11 cellular contexts compared by ENCODE assay signal in the genomic region with DNA sequence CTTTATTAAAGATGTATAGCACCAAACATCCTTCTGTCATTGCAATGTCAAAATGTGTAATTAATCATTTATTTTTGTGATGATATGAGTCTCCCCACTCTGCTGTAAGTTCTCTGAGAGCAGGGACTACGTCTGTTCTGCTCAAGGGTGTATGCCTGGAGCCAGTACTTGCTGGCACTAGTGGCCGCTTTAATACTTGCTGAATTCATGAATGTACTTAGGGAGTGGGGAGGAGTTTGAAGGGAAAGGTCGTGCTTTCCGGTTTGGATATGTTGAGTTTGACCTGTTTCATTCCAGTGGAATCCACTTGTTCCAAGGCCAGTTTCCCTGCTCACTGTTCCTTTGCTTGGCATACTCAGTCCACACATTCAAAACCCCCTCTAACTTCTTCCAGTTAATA. TPM values are rescaled to one million over a fixed set of nuclear protein-coding genes. Genes with fewer than 3 reads are reported as not detected.
A peak's percentile ranks its signal among the peaks of the same experiment; 100 is the strongest.
DNase-seq lines count a peak whose midpoint lies in the region; FAIRE-seq and TF ChIP-seq lines count a peak whose summit lies in the region.
"Had no signal": no experiment of that assay in that cellular context is flagged by ENCODE, and none has a peak within 500 bp of the region (broad histone marks: within the 10 kb centered on the region; RNA-seq: fewer than 3 reads in every experiment).

No MANE protein-coding gene starts in this region.

- H3F3A ChIP-seq in GM23248 (ENCODE audit: insufficient read depth) (peaks cover 14% of the 10 kb centered on the region; the same call in 1 of the 2 replicates), SK-N-SH (replicated peaks; ENCODE audit: insufficient read depth) (peaks cover 10% of the 10 kb centered on the region)

- CTCF ChIA-PET in A673 (lab: Charles Lee): no interaction called here
- CTCF ChIA-PET in SK-N-SH (lab: Yijun Ruan, JAX): interaction anchor here (1.7 kb wide), 1 partner anchor 25 kb away, joined by 6 read pairs; no protein-coding TSS in a partner anchor

- TF ChIP-seq RAD21 in SK-N-SH (IDR thresholded peaks at IDR 0.05; ENCODE audit: low read length): no peak

- 23 to 27% methylated on average over 4 of the region's 4 CpGs for WGBS in GM23248 (ENCODE audit: low coverage in 1 of 2, low lambda C conversion rate in 2 of 2, missing lambda C conversion rate in 2 of 2), 2 experiments
- 87% methylated on average over 4 of the region's 4 CpGs for WGBS in SK-N-SH (ENCODE audit: low lambda C conversion rate)

- BruUV-seq in A673 (replicated peaks; lab: Mats Ljungman, UMichigan): no TSS peak

- H3K36me3 ChIP-seq in A673 (ENCODE audit: insufficient read depth, low read length, poor library complexity, severe bottlenecking) (no peaks in the 10 kb centered on the region), GM23248 (ENCODE audit: low read depth) (no peaks in the 10 kb centered on the region), kidney (ENCODE audit: control insufficient read depth in 1 of 2, insufficient read depth in 2 of 2, low read length in 2 of 2) (no peaks in the 10 kb centered on the region), SK-N-SH (replicated peaks in 1 of 2; ENCODE audit: control insufficient read depth in 1 of 2, insufficient read depth in 2 of 2, low read length in 1 of 2) (no peaks in the 10 kb centered on the region)
- H3K36me3 ChIP-seq: ovary had no signal

- H3K4me2 ChIP-seq in GM23248 (ENCODE audit: unreplicated experiment): no peak overlapping the region
- no peak overlapping the region for H3K4me2 ChIP-seq in SK-N-SH

- intact Hi-C loops in A673 (cut with micrococcal nuclease; ENCODE audit: unreplicated experiment) (loop anchor here (5.0 kb wide), 1 partner anchor 88 kb away; no protein-coding TSS in a partner anchor), kidney (cut with DNase I) (no loop called here)
- intact Hi-C loops in activated T-helper 2 cell treated with anti-CD3 and anti-CD28 coated beads, Interferon-gamma antibody, Interleukin-2, Interleukin-4, amounts not matched to agents 10 μg/mL and 5 μg/mL and 100 μg/mL, durations not matched to agents 14 hours and 24 hours and 36 hours (cut with micrococcal nuclease): loop anchor here (5.0 kb wide), 1 partner anchor 613 kb away; a partner anchor contains a TSS

- peak; percentile 50 for DNase-seq in A673 (ENCODE audit: low spot score)
- peak; percentile 50 for DNase-seq in GM23248
- DNase-seq in activated T-helper 2 cell treated with anti-CD3 and anti-CD28 coated beads, Interferon-gamma antibody, Interleukin-2, Interleukin-4, amounts not matched to agents 10 μg/mL and 5 μg/mL and 100 μg/mL, durations not matched to agents 14 hours and 24 hours and 36 hours (ENCODE audit: low spot score): no peak
- DNase-seq in kidney: no peak
- no peak for DNase-seq in mesothelial cell of epicardium (ENCODE audit: low spot score in 2 of 2, unreplicated experiment in 2 of 2)
- no peak for DNase-seq in midbrain (lab: John Stamatoyannopoulos, UW)
- no peak for DNase-seq in endothelial cell (ENCODE audit: low spot score)
- DNase-seq in SK-N-SH: no peak
- DNase-seq: activated T-cell treated with anti-CD3 and anti-CD28 coated beads, Interleukin-2, amount 50 U/mL, for 1 hour; NCI-H1694 treated with DMSO at 0.1 percent for 48 hours had no signal

- H3K4me1 ChIP-seq in A673 (ENCODE audit: insufficient read depth, low read length, poor library complexity, severe bottlenecking): no peaks in the 10 kb centered on the region
- peaks cover 21% of the 10 kb centered on the region for H3K4me1 ChIP-seq in GM23248 (ENCODE audit: insufficient read depth)
- peaks cover 9 to 17% of the 10 kb centered on the region in 2 donors for H3K4me1 ChIP-seq in kidney (ENCODE audit: control insufficient read depth in 1 of 2, insufficient read depth in 1 of 2, low read depth in 1 of 2, low read length in 2 of 2)
- peaks cover 11 to 12% of the 10 kb centered on the region in 2 experiments; a peak in 3 of 4 replicates for H3K4me1 ChIP-seq in SK-N-SH (ENCODE audit: control insufficient read depth in 1 of 2, insufficient read depth in 2 of 2, low read depth in 1 of 2, low read length in 1 of 2)

- TF ChIP-seq EP300 in SK-N-SH (IDR thresholded peaks at IDR 0.05; ENCODE audit: borderline replicate concordance in 1 of 2, low read depth in 1 of 2, low read length in 1 of 2): no peak

- H3K9me3 ChIP-seq in A673 (ENCODE audit: low read depth, low read length, poor library complexity, severe bottlenecking) (no peaks in the 10 kb centered on the region), GM23248 (ENCODE audit: low read depth) (no peaks in the 10 kb centered on the region), kidney (ENCODE audit: control insufficient read depth in 1 of 2, low read length in 2 of 2) (no peaks in the 10 kb centered on the region), SK-N-SH (no peaks in the 10 kb centered on the region)
- H3K9me3 ChIP-seq: ovary had no signal

- no peaks in the 10 kb centered on the region for H4K20me1 ChIP-seq in GM23248 (ENCODE audit: insufficient read depth)
- H4K20me1 ChIP-seq in SK-N-SH (ENCODE audit: insufficient read depth): peaks cover 9% of the 10 kb centered on the region; the same call in 1 of the 2 replicates

- H3K27me3 ChIP-seq in A673 (replicated peaks; ENCODE audit: insufficient read depth, low read depth, low read length, poor library complexity): peaks cover 29% of the 10 kb centered on the region
- H3K27me3 ChIP-seq in GM23248 (replicated peaks; ENCODE audit: insufficient read depth): no peaks in the 10 kb centered on the region
- no peaks in the 10 kb centered on the region for H3K27me3 ChIP-seq in SK-N-SH (ENCODE audit: insufficient read depth)
- H3K27me3 ChIP-seq: ovary had no signal

- H2AFZ ChIP-seq in GM23248: no peak overlapping the region
- no peak overlapping the region for H2AFZ ChIP-seq in SK-N-SH (ENCODE audit: low read depth)

- H3K9ac ChIP-seq in GM23248: no peak overlapping the region
- H3K9ac ChIP-seq in kidney (ENCODE audit: low read length in 2 of 2): no peak overlapping the region
- H3K9ac ChIP-seq in SK-N-SH: no peak overlapping the region

- H3K27ac ChIP-seq in A673 (ENCODE audit: low read depth, low read length, poor library complexity, severe bottlenecking) (no peak overlapping the region), GM23248 (no peak overlapping the region), kidney (ENCODE audit: low read depth in 2 of 2, low read length in 2 of 2) (peak overlapping the region in 1 of 2 donors; percentile 79), SK-N-SH (ENCODE audit: low read depth in 2 of 2, low read length in 1 of 2) (no peak overlapping the region)

- H3K9me2 ChIP-seq in GM23248 (ENCODE audit: insufficient read depth): no peaks in the 10 kb centered on the region
- H3K9me2 ChIP-seq in SK-N-SH: no peaks in the 10 kb centered on the region

- H3K27me3 Mint-ChIP-seq in activated T-helper 2 cell treated with anti-CD3 and anti-CD28 coated beads, Interferon-gamma antibody, Interleukin-2, Interleukin-4, amounts not matched to agents 10 μg/mL and 5 μg/mL and 100 μg/mL, durations not matched to agents 14 hours and 24 hours and 36 hours (ENCODE audit: low read depth): peaks cover 46% of the 10 kb centered on the region
- H3K27me3 Mint-ChIP-seq in mesothelial cell of epicardium (ENCODE audit: low read depth): no peaks in the 10 kb centered on the region
- H3K27me3 Mint-ChIP-seq in endothelial cell (ENCODE audit: unreplicated experiment): peaks cover 9% of the 10 kb centered on the region

- no peak overlapping the region for H3K27ac Mint-ChIP-seq in activated T-helper 2 cell treated with anti-CD3 and anti-CD28 coated beads, Interferon-gamma antibody, Interleukin-2, Interleukin-4, amounts not matched to agents 10 μg/mL and 5 μg/mL and 100 μg/mL, durations not matched to agents 14 hours and 24 hours and 36 hours
- H3K27ac Mint-ChIP-seq in mesothelial cell of epicardium: no peak overlapping the region
- no peak overlapping the region for H3K27ac Mint-ChIP-seq in endothelial cell (ENCODE audit: unreplicated experiment)

- in situ Hi-C loops in GM23248 (cut with MboI): no loop called here

- H3K4me3 Mint-ChIP-seq in activated T-helper 2 cell treated with anti-CD3 and anti-CD28 coated beads, Interferon-gamma antibody, Interleukin-2, Interleukin-4, amounts not matched to agents 10 μg/mL and 5 μg/mL and 100 μg/mL, durations not matched to agents 14 hours and 24 hours and 36 hours (ENCODE audit: low read depth): peak overlapping the region; percentile 21
- H3K4me3 Mint-ChIP-seq in mesothelial cell of epicardium (no peak overlapping the region), endothelial cell (ENCODE audit: unreplicated experiment) (no peak overlapping the region)

- peak; percentile 62 for FAIRE-seq in kidney (lab: Jason Lieb, UNC)

- H3K9me3 Mint-ChIP-seq in activated T-helper 2 cell treated with anti-CD3 and anti-CD28 coated beads, Interferon-gamma antibody, Interleukin-2, Interleukin-4, amounts not matched to agents 10 μg/mL and 5 μg/mL and 100 μg/mL, durations not matched to agents 14 hours and 24 hours and 36 hours: no peaks in the 10 kb centered on the region
- H3K9me3 Mint-ChIP-seq in mesothelial cell of epicardium (no peaks in the 10 kb centered on the region), endothelial cell (ENCODE audit: unreplicated experiment) (no peaks in the 10 kb centered on the region)

- POLR2A ChIA-PET in A673 (lab: Charles Lee; ENCODE audit: low non-redundant PET) (no interaction called here), SK-N-SH (lab: Yijun Ruan, JAX) (no interaction called here)

- peaks cover 4% of the 10 kb centered on the region for H3K36me3 Mint-ChIP-seq in activated T-helper 2 cell treated with anti-CD3 and anti-CD28 coated beads, Interferon-gamma antibody, Interleukin-2, Interleukin-4, amounts not matched to agents 10 μg/mL and 5 μg/mL and 100 μg/mL, durations not matched to agents 14 hours and 24 hours and 36 hours (ENCODE audit: low read depth)
- H3K36me3 Mint-ChIP-seq in mesothelial cell of epicardium (no peaks in the 10 kb centered on the region), endothelial cell (ENCODE audit: low read depth, unreplicated experiment) (peaks cover 4% of the 10 kb centered on the region)

- H3K4me3 ChIP-seq in A673 (ENCODE audit: low read depth, low read length, poor library complexity, severe bottlenecking) (no peak overlapping the region), GM23248 (no peak overlapping the region), kidney (ENCODE audit: low read length in 2 of 2) (peak overlapping the region; percentile 2 to 26), SK-N-SH (ENCODE audit: low read depth in 2 of 2, low read length in 1 of 2) (no peak overlapping the region)
- H3K4me3 ChIP-seq: ovary had no signal

- TF ChIP-seq CTCF in A673 (conservative IDR thresholded peaks at IDR 0.05; ENCODE audit: low read depth, low read length): no peak
- TF ChIP-seq CTCF in kidney (IDR thresholded peaks at IDR 0.05; ENCODE audit: borderline replicate concordance, extremely low read depth, insufficient read depth): peak; percentile 16
- TF ChIP-seq CTCF in mesothelial cell of epicardium (IDR thresholded peaks at IDR 0.05; ENCODE audit: unreplicated experiment): no peak
- no peak for TF ChIP-seq CTCF in endothelial cell (IDR thresholded peaks at IDR 0.05; ENCODE audit: unreplicated experiment)
- no peak for TF ChIP-seq CTCF in SK-N-SH (IDR thresholded peaks at IDR 0.05)

- H3K79me2 ChIP-seq in GM23248 (ENCODE audit: insufficient read depth) (peaks cover 29% of the 10 kb centered on the region), SK-N-SH (ENCODE audit: insufficient read depth) (peaks cover 27% of the 10 kb centered on the region)

- H3K4me1 Mint-ChIP-seq in activated T-helper 2 cell treated with anti-CD3 and anti-CD28 coated beads, Interferon-gamma antibody, Interleukin-2, Interleukin-4, amounts not matched to agents 10 μg/mL and 5 μg/mL and 100 μg/mL, durations not matched to agents 14 hours and 24 hours and 36 hours (ENCODE audit: low read depth): peaks cover 18% of the 10 kb centered on the region
- peaks cover 19% of the 10 kb centered on the region for H3K4me1 Mint-ChIP-seq in mesothelial cell of epicardium
- H3K4me1 Mint-ChIP-seq in endothelial cell (ENCODE audit: unreplicated experiment): peaks cover 18% of the 10 kb centered on the region

RNA-seq across cellular contexts. Expression of a gene that starts 1.9 kb away (rescaled TPM):
- total RNA-seq in A673 (2021) (22.0 and 26.8 TPM in 2 replicates), kidney (51.0 TPM), mesothelial cell of epicardium (61.8 to 64.9 TPM (median 64.4 TPM) in 3 replicates), endothelial cell (ENCODE audit: unreplicated experiment) (72.0 TPM)
- 24.5 and 40.2 TPM in 2 replicates for total RNA-seq in GM23248 (2014; rRNA removed; shearing (Covaris generic))
- polyA plus RNA-seq in GM23248 (2016; fragmentation: Nextera tagmentation; extraction: Ambion mirVana) (24.4 and 26.4 TPM in 2 replicates), kidney (ENCODE audit: insufficient read depth, low read depth, low replicate concordance) (17.3 TPM), SK-N-SH (2012; rRNA removed) (26.7 and 29.2 TPM in 2 replicates)
- 30.4 and 30.7 TPM in 2 replicates for total RNA-seq in activated T-helper 2 cell treated with anti-CD3 and anti-CD28 coated beads, Interferon-gamma antibody, Interleukin-2, Interleukin-4, amounts not matched to agents 10 μg/mL and 5 μg/mL and 100 μg/mL, durations not matched to agents 14 hours and 24 hours and 36 hours
- 12.2 and 17.4 TPM in 2 replicates for polyA plus RNA-seq in SK-N-SH (2012; cell fraction: cytosol; rRNA removed)
- 92.7 and 97.2 TPM in 2 replicates for polyA plus RNA-seq in SK-N-SH (2012; cell fraction: nucleus; rRNA removed)

RNA-seq across cellular contexts. Expression of a gene that starts 36.5 kb away (rescaled TPM):
- total RNA-seq in A673 (2021) (8.1 and 10.7 TPM in 2 replicates), kidney (24.5 TPM), mesothelial cell of epicardium (27.4 to 30.6 TPM (median 29.8 TPM) in 3 replicates), endothelial cell (ENCODE audit: unreplicated experiment) (21.0 TPM)
- total RNA-seq in GM23248 (2014; rRNA removed; shearing (Covaris generic)): 10.9 and 17.3 TPM in 2 replicates
- polyA plus RNA-seq in GM23248 (2016; fragmentation: Nextera tagmentation; extraction: Ambion mirVana) (19.6 and 20.1 TPM in 2 replicates), kidney (ENCODE audit: insufficient read depth, low read depth, low replicate concordance) (13.7 TPM), SK-N-SH (2012; rRNA removed) (15.1 and 20.1 TPM in 2 replicates)
- 6.6 and 8.1 TPM in 2 replicates for total RNA-seq in activated T-helper 2 cell treated with anti-CD3 and anti-CD28 coated beads, Interferon-gamma antibody, Interleukin-2, Interleukin-4, amounts not matched to agents 10 μg/mL and 5 μg/mL and 100 μg/mL, durations not matched to agents 14 hours and 24 hours and 36 hours
- polyA plus RNA-seq in SK-N-SH (2012; cell fraction: cytosol; rRNA removed): 15.1 and 16.6 TPM in 2 replicates
- 11.0 and 22.3 TPM in 2 replicates for polyA plus RNA-seq in SK-N-SH (2012; cell fraction: nucleus; rRNA removed)

Comparison
In these comparisons a context has a peak if more than half of its experiments do, and no peak if none do; other contexts are left out.
1. DNase-seq: peak in A673 (single experiment) and GM23248 (single experiment); none in activated T-helper 2 cell treated with anti-CD3 and anti-CD28 coated beads, Interferon-gamma antibody, Interleukin-2, Interleukin-4, amounts not matched to agents 10 μg/mL and 5 μg/mL and 100 μg/mL, durations not matched to agents 14 hours and 24 hours and 36 hours (single experiment), kidney (single experiment), mesothelial cell of epicardium (0 of 2), midbrain (single experiment), endothelial cell (single experiment) and SK-N-SH (single experiment).
2. H3K4me3 ChIP-seq: peak in kidney (2 of 2); none in A673 (single experiment), GM23248 (single experiment) and SK-N-SH (0 of 2).